In genomic region chr4:176259330-176260090, GRCh38 we compare ENCODE assay signal across 16 cellular contexts. TPM values are rescaled to one million over a fixed set of nuclear protein-coding genes. Genes with fewer than 3 reads are reported as not detected.
DNase-seq lines count a peak whose midpoint lies in the region; ATAC-seq and TF ChIP-seq lines count a peak whose summit lies in the region.
"Had no signal": no experiment of that assay in that cellular context is flagged by ENCODE, and none has a peak within 500 bp of the region (broad histone marks: within the 10 kb centered on the region; RNA-seq: fewer than 3 reads in every experiment).

No MANE protein-coding gene starts in this region.

- no peaks in the 10 kb centered on the region for H3K79me2 ChIP-seq in ACC112 (ENCODE audit: control insufficient read depth, insufficient read depth, low read length, unreplicated experiment)
- no peaks in the 10 kb centered on the region for H3K79me2 ChIP-seq in hepatocyte

- peak overlapping the region; percentile 28 for H3K4me3 Mint-ChIP-seq in HFFc6
- H3K4me3 Mint-ChIP-seq: naive thymus-derived CD8-positive, alpha-beta T cell had no signal

- H3K9me3 ChIP-seq in hepatocyte (ENCODE audit: low read depth): no peaks in the 10 kb centered on the region

- H4K20me1 ChIP-seq in hepatocyte (ENCODE audit: insufficient read depth, poor library complexity, severe bottlenecking): no peaks in the 10 kb centered on the region

- TF ChIP-seq CTCF in HFFc6 (IDR thresholded peaks at IDR 0.05): no peak
- TF ChIP-seq CTCF in astrocyte of the spinal cord (IDR thresholded peaks at IDR 0.05; ENCODE audit: low read depth, low read length): no peak
- no peak for TF ChIP-seq CTCF in hepatocyte (IDR thresholded peaks at IDR 0.05; ENCODE audit: poor library complexity)
- no peak for TF ChIP-seq CTCF in omental fat pad (IDR thresholded peaks at IDR 0.05)

- in situ Hi-C loops in astrocyte of the spinal cord (cut with HindIII; ENCODE audit: low sequenced_read_pairs): no loop called here

- H3K27me3 Mint-ChIP-seq in HFFc6 (ENCODE audit: insufficient read depth): no peaks in the 10 kb centered on the region; the same call in 1 of the 2 replicates

- no peaks in the 10 kb centered on the region for H3K27me3 ChIP-seq in ACC112 (ENCODE audit: insufficient read depth, low read length)
- H3K27me3 ChIP-seq in hepatocyte: no peaks in the 10 kb centered on the region
- H3K27me3 ChIP-seq in H7 (ENCODE audit: control insufficient read depth, insufficient read depth, low read length): no peaks in the 10 kb centered on the region

- no peaks in the 10 kb centered on the region for H3K36me3 Mint-ChIP-seq in HFFc6 (ENCODE audit: low read depth)
- H3K36me3 Mint-ChIP-seq: naive thymus-derived CD8-positive, alpha-beta T cell had no signal

- no peaks in the 10 kb centered on the region for H3K9me2 ChIP-seq in hepatocyte (replicated peaks; ENCODE audit: insufficient read depth)

- DNase-seq in HFFc6 (peak; percentile 65), astrocyte of the spinal cord (ENCODE audit: low read depth, low spot score) (peak; percentile 49), hepatocyte (ENCODE audit: low spot score) (peak; percentile 21), H7 (no peak), SHP77 treated with DMSO at 0.1 percent for 48 hours (lab: John Stamatoyannopoulos, UW) (no peak), omental fat pad (ENCODE audit: low spot score) (no peak)
- DNase-seq in activated T-cell treated with anti-CD3 and anti-CD28 coated beads, Interleukin-2, amount 50 U/mL, for 1 hour: no peak
- DNase-seq: central memory CD4-positive, alpha-beta T cell; DMS79; naive thymus-derived CD8-positive, alpha-beta T cell; NCI-H345; stimulated activated CD4-positive, alpha-beta T cell treated with anti-CD3 and anti-CD28 coated beads, Interleukin-12 subunit alpha, Interleukin-12 subunit beta, amount 100 ng/mL, for 4 hours had no signal

- H3K4me1 ChIP-seq in ACC112 (ENCODE audit: control insufficient read depth, insufficient read depth, low read length, unreplicated experiment): peaks cover 25% of the 10 kb centered on the region
- peaks cover 2% of the 10 kb centered on the region for H3K4me1 ChIP-seq in hepatocyte (ENCODE audit: insufficient read depth)

- H2AFZ ChIP-seq in ACC112 (ENCODE audit: low read length, unreplicated experiment): peak overlapping the region; percentile 6
- no peak overlapping the region for H2AFZ ChIP-seq in hepatocyte
- H2AFZ ChIP-seq: PC-9 had no signal

- no peaks in the 10 kb centered on the region for H3K36me3 ChIP-seq in ACC112 (ENCODE audit: insufficient read depth, low read length)
- H3K36me3 ChIP-seq in hepatocyte (replicated peaks; ENCODE audit: insufficient read depth, low read depth): no peaks in the 10 kb centered on the region
- H3K36me3 ChIP-seq in H7 (replicated peaks; ENCODE audit: control insufficient read depth, insufficient read depth, low read length): no peaks in the 10 kb centered on the region

- no peaks in the 10 kb centered on the region for H3K9me3 Mint-ChIP-seq in HFFc6
- H3K9me3 Mint-ChIP-seq: naive thymus-derived CD8-positive, alpha-beta T cell had no signal

- H3K27ac ChIP-seq in ACC112 (ENCODE audit: low read depth, low read length): peak overlapping the region; percentile 39
- no peak overlapping the region for H3K27ac ChIP-seq in hepatocyte
- H3K27ac ChIP-seq: epithelial cell of prostate, PC-9 had no signal

- ATAC-seq in omental fat pad (ENCODE audit: low FRiP score): no peak
- ATAC-seq: naive thymus-derived CD8-positive, alpha-beta T cell had no signal

- no peak overlapping the region for H3K4me2 ChIP-seq in hepatocyte
- H3K4me2 ChIP-seq: PC-9 had no signal

- WGBS in hepatocyte (ENCODE audit: low lambda C conversion rate, missing lambda C conversion rate): 87% methylated on average over 5 of the region's 5 CpGs

- no peak overlapping the region for H3K4me3 ChIP-seq in ACC112 (ENCODE audit: low read depth, low read length)
- H3K4me3 ChIP-seq in astrocyte of the spinal cord (ENCODE audit: low read depth, low read length): no peak overlapping the region
- no peak overlapping the region for H3K4me3 ChIP-seq in hepatocyte
- no peak overlapping the region for H3K4me3 ChIP-seq in H7 (ENCODE audit: insufficient read depth, low read depth, low read length)
- H3K4me3 ChIP-seq: PC-9 had no signal

- H3K27ac Mint-ChIP-seq in HFFc6: peak overlapping the region; percentile 63
- H3K27ac Mint-ChIP-seq: naive thymus-derived CD8-positive, alpha-beta T cell had no signal

- peaks cover 43% of the 10 kb centered on the region for H3K4me1 Mint-ChIP-seq in HFFc6 (ENCODE audit: low read depth)
- H3K4me1 Mint-ChIP-seq: naive thymus-derived CD8-positive, alpha-beta T cell had no signal

RNA-seq across cellular contexts. Expression of gene ASB5, which starts 9.5 kb away (rescaled TPM):
- under 1 TPM in 3 of 6 experiments, not detected in 3; 0.14 to 0.21 (median 0.17) TPM for total RNA-seq in HFFc6 (2021; fragmentation: NEBNext Ultra II Directional; extraction: Animal tissue kit (Norgen Biotek cat#: 25700))
- total RNA-seq in hepatocyte: 0.10 TPM in 1 of 2 replicates, not detected in the other
- 0.30 TPM in 1 of 2 replicates, not detected in the other for polyA plus RNA-seq in hepatocyte
- 0.26 and 0.31 TPM in 2 replicates for total RNA-seq in H7 (2014; rRNA removed; shearing (Covaris generic))
- total RNA-seq in omental fat pad: not detected
- total RNA-seq: naive thymus-derived CD8-positive, alpha-beta T cell; PC-9; T-helper 2 cell treated with Interferon-gamma antibody and Interleukin-4, amounts not matched to agents 100 ng/mL and 5 ng/mL, for 36 hours had no signal
- polyA plus RNA-seq: naive thymus-derived CD8-positive, alpha-beta T cell had no signal

Comparison
In these comparisons a context has a peak if more than half of its experiments do, and no peak if none do; other contexts are left out.
1. DNase-seq: peak in HFFc6 (single experiment), astrocyte of the spinal cord (single experiment) and hepatocyte (single experiment); none in H7 (single experiment), SHP77 treated with DMSO at 0.1 percent for 48 hours (single experiment), activated T-cell treated with anti-CD3 and anti-CD28 coated beads, Interleukin-2, amount 50 U/mL, for 1 hour (single experiment) and omental fat pad (single experiment).